In genomic region chr1:240683576-240683975, GRCh38 we compare ENCODE assay signal across 12 cellular contexts.
"Had no signal": no experiment of that assay in that cellular context is flagged by ENCODE, and none has a peak within 500 bp of the region (broad histone marks: within the 10 kb centered on the region; RNA-seq: fewer than 3 reads in every experiment).

No MANE protein-coding gene starts in this region.

- FAIRE-seq: keratinocyte, TTC549 had no signal

- ATAC-seq: gastrocnemius medialis, T-helper 17 cell had no signal

- H3K4me3 ChIP-seq: gastrocnemius medialis, left ventricle myocardium inferior, neural progenitor cell, ovary, thoracic aorta, vagina had no signal

- DNase-seq: activated B cell treated with CpG ODN at 0.5 μM for 24 hours; activated CD4-positive, alpha-beta T cell treated with anti-CD3 and anti-CD28 coated beads, Interleukin-2, amount 50 U/mL, for 1 hour; left ventricle myocardium inferior; ovary; stimulated activated CD4-positive, alpha-beta T cell treated with anti-CD3 and anti-CD28 coated beads, Interleukin-4, amount 100 ng/mL, for 1 hour; T-helper 17 cell had no signal
